Comparison of ENCODE assay signal across 8 cellular contexts in genomic region chr3:112303811-112304325, GRCh38. TPM values are rescaled to one million over a fixed set of nuclear protein-coding genes. Genes with fewer than 3 reads are reported as not detected.
DNase-seq lines count a peak whose midpoint lies in the region; ATAC-seq and TF ChIP-seq lines count a peak whose summit lies in the region.

No MANE protein-coding gene starts in this region.

- H4K91ac ChIP-seq in H9 (ENCODE audit: insufficient read length, low read depth, low read length), result no peak overlapping the region

- H2BK12ac ChIP-seq in H9 (ENCODE audit: insufficient read length, low read depth, low read length), result no peak overlapping the region

- H3K27me3 Mint-ChIP-seq in H9 (ENCODE audit: low read depth) (no peaks in the 10 kb centered on the region), WTC11 (ENCODE audit: low read depth) (no peaks in the 10 kb centered on the region)

- H3K9me3 ChIP-seq in H9 (ENCODE audit: control insufficient read depth, low read depth, low read length), result no peaks in the 10 kb centered on the region
- no peaks in the 10 kb centered on the region for H3K9me3 ChIP-seq in spleen
- H3K9me3 ChIP-seq in WERI-Rb-1 (ENCODE audit: severe bottlenecking), result no peaks in the 10 kb centered on the region

- no peak overlapping the region for H3K9ac ChIP-seq in H9 (ENCODE audit: extremely low read depth, insufficient read length, low read length)

- peak overlapping the region; percentile 30 for H3K4me3 ChIP-seq in iPS-11a (ENCODE audit: low read depth, low read length)
- peak overlapping the region; percentile 24 to 67 (median 38) for H3K4me3 ChIP-seq in spleen
- no peak overlapping the region for H3K4me3 ChIP-seq in WERI-Rb-1 (ENCODE audit: low read depth, low read length)

- POLR2A ChIA-PET in WTC11 (lab: Charles Lee), result interaction anchor here (0.6 to 2.1 kb wide), 3 partner anchors 10 to 53 kb away, joined by 4 to 6 read pairs (median 5); partner anchors contain the start of genes CD200 and SLC9C1

- H3K79me1 ChIP-seq in H9 (ENCODE audit: insufficient read depth, low read depth, low read length, poor library complexity, severe bottlenecking), result no peaks in the 10 kb centered on the region

- peak overlapping the region; percentile 52 for H3K27ac ChIP-seq in H9 (ENCODE audit: insufficient read length, low read depth, low read length)
- peak overlapping the region in 6 of 8 donors; percentile 33 to 80 (median 63) for H3K27ac ChIP-seq in spleen
- H3K27ac ChIP-seq in WERI-Rb-1, result no peak overlapping the region

- H2AFZ ChIP-seq in H9 (ENCODE audit: low read length), result peak overlapping the region; percentile 23

- H2BK120ac ChIP-seq in H9 (ENCODE audit: low read depth, low read length, poor library complexity, severe bottlenecking), result no peak overlapping the region

- H3K4me3 Mint-ChIP-seq in H9, result no peak overlapping the region
- no peak overlapping the region for H3K4me3 Mint-ChIP-seq in WTC11

- H3K36me3 ChIP-seq in spleen (no peaks in the 10 kb centered on the region), WERI-Rb-1 (no peaks in the 10 kb centered on the region)

- intact Hi-C loops in spleen (cut with DNase I; ENCODE audit: low total_unique reads), result no loop called here

- no CpG with 5 or more reads among the region's 10 CpGs for WGBS in H9 (ENCODE audit: extremely low coverage, insufficient read length, low lambda C conversion rate)
- 5 to 15% (median 7%) methylated on average over 10 of the region's 10 CpGs for WGBS in spleen, 5 donors

- H4K20me1 ChIP-seq in H9 (ENCODE audit: control insufficient read depth, insufficient read depth, insufficient read length), result no peaks in the 10 kb centered on the region

- peak overlapping the region; percentile 36 for H3K18ac ChIP-seq in H9 (ENCODE audit: insufficient read length, low read depth, low read length)

- no peaks in the 10 kb centered on the region for H3K27me3 ChIP-seq in H9 (ENCODE audit: insufficient read depth, low read length)
- H3K27me3 ChIP-seq in spleen (replicated peaks in 1 of 7), result no peaks in the 10 kb centered on the region
- H3K27me3 ChIP-seq in WERI-Rb-1 (ENCODE audit: insufficient read depth, low read depth, severe bottlenecking), result no peaks in the 10 kb centered on the region

- no peak overlapping the region for H2BK15ac ChIP-seq in H9 (ENCODE audit: low read depth, low read length)

- no peak overlapping the region for H3K56ac ChIP-seq in H9 (ENCODE audit: insufficient read length, low read depth, low read length)

- TF ChIP-seq CTCF in H9 (conservative IDR thresholded peaks at IDR 0.05) (no peak), WTC11 (IDR thresholded peaks at IDR 0.05) (no peak), spleen (IDR thresholded peaks at IDR 0.05 in 8 of 11, conservative IDR thresholded peaks at IDR 0.05 in 3 of 11) (no peak), WERI-Rb-1 (IDR thresholded peaks at IDR 0.05; ENCODE audit: low read depth, low read length) (no peak)

- no peak overlapping the region for H2AK5ac ChIP-seq in H9 (ENCODE audit: insufficient read length, low read length)

- H3K23ac ChIP-seq in H9 (ENCODE audit: insufficient read length, low read depth, low read length), result no peak overlapping the region

- ATAC-seq in WTC11 (peak; percentile 7), HG02885 (IDR thresholded peaks at IDR 0.05; ENCODE audit: poor library complexity, unreplicated experiment) (no peak), HG03095 (IDR thresholded peaks at IDR 0.05; ENCODE audit: unreplicated experiment) (no peak)

- no peak overlapping the region for H2BK5ac ChIP-seq in H9 (ENCODE audit: insufficient read length, low read length)

- no peak overlapping the region for H4K8ac ChIP-seq in H9 (replicated peaks; ENCODE audit: insufficient read length, low read depth, low read length)

- no peak overlapping the region for H4K5ac ChIP-seq in H9 (ENCODE audit: insufficient read length, low read depth, low read length)

- H3K4me1 Mint-ChIP-seq in H9, result peaks cover 17 to 24% of the 10 kb centered on the region in 2 experiments
- H3K4me1 Mint-ChIP-seq in WTC11, result peaks cover 21% of the 10 kb centered on the region

- TF ChIP-seq POLR2A in spleen (IDR thresholded peaks at IDR 0.05), result no peak

- CTCF ChIA-PET in WTC11 (lab: Charles Lee), result interaction anchor here (0.7 to 3.8 kb wide), 8 partner anchors 10 to 192 kb away, joined by 3 to 41 read pairs (median 9); partner anchors contain the start of genes CD200 and SLC9C1

- H3K4me1 ChIP-seq in H9 (ENCODE audit: insufficient read depth, low read length) (peaks cover 6% of the 10 kb centered on the region; the same call in 1 of the 2 replicates), spleen (peaks cover 3 to 25% (median 22%) of the 10 kb centered on the region in 6 donors)

- H3T11ph ChIP-seq in H9 (ENCODE audit: low read length), result no peak overlapping the region

- H3K23me2 ChIP-seq in H9 (ENCODE audit: insufficient read length, low read depth, low read length, poor library complexity, severe bottlenecking), result peaks cover 6% of the 10 kb centered on the region

- no peak overlapping the region for H3K27ac Mint-ChIP-seq in H9
- no peak overlapping the region for H3K27ac Mint-ChIP-seq in WTC11

- peak overlapping the region; percentile 48 for H3K4me2 ChIP-seq in H9 (ENCODE audit: insufficient read depth, insufficient read length, low read length)

- H2BK20ac ChIP-seq in H9 (ENCODE audit: low read depth, low read length, poor library complexity, severe bottlenecking), result no peak overlapping the region

- H3K9me3 Mint-ChIP-seq in H9, result peaks cover 7 to 13% of the 10 kb centered on the region in 2 experiments; a peak in 4 of 5 replicates
- H3K9me3 Mint-ChIP-seq in WTC11, result peaks cover 13% of the 10 kb centered on the region

- H3K4ac ChIP-seq in H9 (ENCODE audit: low read depth, low read length), result no peak overlapping the region

- DNase-seq in CD1c-positive myeloid dendritic cell (ENCODE audit: extremely low spot score), result peak; percentile 51
- DNase-seq in H9, result no peak
- DNase-seq in WTC11 (ENCODE audit: low spot score), result no peak
- no peak for DNase-seq in spleen
- no peak for DNase-seq in WERI-Rb-1

- H3K36me3 Mint-ChIP-seq in H9 (ENCODE audit: insufficient read depth in 1 of 3, low read depth in 3 of 3), result peaks cover 2 to 18% (median 13%) of the 10 kb centered on the region in 3 experiments; a peak in 5 of 7 replicates
- H3K36me3 Mint-ChIP-seq in WTC11, result peaks cover 15% of the 10 kb centered on the region

- H3K79me2 ChIP-seq in H9 (ENCODE audit: insufficient read depth, low read length), result no peaks in the 10 kb centered on the region

- H3K14ac ChIP-seq in H9 (ENCODE audit: insufficient read depth, low read length), result peak overlapping the region; percentile 14; the same call in 1 of the 2 replicates

TF ChIP-seq in WTC11, 78 proteins besides CTCF, POLR2A, EP300 and RAD21:
- TF ChIP-seq ARID4B (CRISPR knock-in tag; IDR thresholded peaks at IDR 0.05; ENCODE audit: borderline replicate concordance), result no peak
- no peak for TF ChIP-seq GABPB1 (CRISPR knock-in tag; IDR thresholded peaks at IDR 0.05)
- TF ChIP-seq MYBL2 (CRISPR knock-in tag; IDR thresholded peaks at IDR 0.05), result no peak
- no peak for TF ChIP-seq PREB (CRISPR knock-in tag; IDR thresholded peaks at IDR 0.05; ENCODE audit: borderline replicate concordance)

RNA-seq across cellular contexts. Expression of gene SLC9C1, which starts 9.9 kb away (rescaled TPM):
- total RNA-seq in H9 (2021) (0.15 and 0.50 TPM in 2 replicates), WTC11 (2021) (1.4 to 3.5 TPM (median 2.5 TPM) in 3 replicates), spleen (under 1 TPM in 1 of 7 donors, not detected in 6; 0.18 TPM)
- under 1 TPM in 1 of 3 donors, not detected in 2; 0.05 TPM for polyA plus RNA-seq in spleen

RNA-seq across cellular contexts. Expression of gene CD200, which starts 29.1 kb away (rescaled TPM):
- total RNA-seq in H9 (2021) (51.6 and 56.0 TPM in 2 replicates), WTC11 (2021) (46.8 to 56.1 TPM (median 54.1 TPM) in 3 replicates), spleen (1 to 10 TPM; 4.8 to 9.3 (median 6.9) TPM)
- polyA plus RNA-seq in spleen, result 10 to 100 TPM in 1 of 3 donors, 1 to 10 TPM in 2; 4.3 to 13.1 (median 4.5) TPM
